In the genomic region with DNA sequence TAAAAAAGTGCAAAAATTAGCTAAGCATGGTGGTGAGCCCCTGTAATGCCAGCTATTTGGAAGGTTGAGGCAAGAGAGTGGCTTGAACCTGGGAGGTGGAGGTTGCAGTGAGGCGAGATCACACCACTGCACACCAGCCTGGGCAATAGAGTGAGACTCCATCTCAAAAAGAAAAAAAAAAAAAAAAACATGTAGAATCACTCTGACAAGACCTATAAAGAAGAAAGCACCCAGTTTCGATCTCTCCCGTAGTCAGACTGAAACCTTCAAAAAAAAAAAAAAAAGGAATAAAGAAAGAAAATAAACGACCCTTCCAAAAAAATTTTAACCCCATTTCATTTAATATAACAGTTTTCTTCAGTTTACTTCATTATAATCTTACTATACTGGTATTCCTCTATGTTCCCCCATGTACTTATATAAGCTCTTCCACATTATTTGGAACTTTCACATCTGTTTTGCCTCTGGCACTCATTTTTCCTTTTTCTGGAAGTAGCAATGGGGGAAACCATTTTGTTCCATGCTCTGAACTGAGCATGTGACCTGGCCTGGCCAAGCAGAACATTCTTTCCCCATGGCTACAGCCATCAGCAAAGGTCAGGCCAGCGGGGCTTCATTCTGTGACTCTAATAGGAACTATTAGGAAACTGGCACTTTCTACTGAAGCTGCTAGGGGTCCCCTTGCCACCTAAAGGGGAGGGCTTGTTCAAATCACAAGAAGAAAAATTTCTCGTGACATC, we compare ENCODE assay signal across 27 cellular contexts. TPM values are rescaled to one million over a fixed set of nuclear protein-coding genes. Genes with fewer than 3 reads are reported as not detected.
DNase-seq lines count a peak whose midpoint lies in the region; ATAC-seq and TF ChIP-seq lines count a peak whose summit lies in the region.
"Had no signal": no experiment of that assay in that cellular context is flagged by ENCODE, and none has a peak within 500 bp of the region (broad histone marks: within the 10 kb centered on the region; RNA-seq: fewer than 3 reads in every experiment).

No MANE protein-coding gene starts in this region.

- ATAC-seq in natural killer cell treated with Interleukin-12 subunit alpha and Interleukin-12 subunit beta and Interleukin-15 and Interleukin-18, amount 100 ng/mL, for 72 hours = no peak
- no peak for ATAC-seq in natural killer cell
- peak; percentile 37 for ATAC-seq in HG03565 (IDR thresholded peaks at IDR 0.05; ENCODE audit: unreplicated experiment)
- ATAC-seq: activated naive CD8-positive, alpha-beta T cell treated with anti-CD3 and anti-CD28 coated beads, Interleukin-2, amount 50 U/mL, for 24 hours; effector memory CD8-positive, alpha-beta T cell; HCT116; heart left ventricle; left ventricle myocardium superior; right lobe of liver had no signal

- POLR2A ChIA-PET in activated CD4-positive, alpha-beta memory T cell treated with anti-CD3 and anti-CD28 coated beads, Interleukin-2, amount 10 ng/mL, durations not matched to agents 7 days and 5 days (lab: Charles Lee) = interaction anchor here (1.0 to 1.7 kb wide), 2 partner anchors 22 to 25 kb away, joined by 3 to 5 read pairs; a partner anchor contains a TSS

- H3K27ac Mint-ChIP-seq in natural killer cell treated with Interleukin-12 subunit alpha and Interleukin-12 subunit beta and Interleukin-15 and Interleukin-18, amount 100 ng/mL, for 72 hours = no peak overlapping the region
- H3K27ac Mint-ChIP-seq in natural killer cell (no peak overlapping the region), glutamatergic neuron (ENCODE audit: unreplicated experiment) (no peak overlapping the region)
- no peak overlapping the region for H3K27ac Mint-ChIP-seq in activated CD4-positive, alpha-beta memory T cell treated with anti-CD3 and anti-CD28 coated beads, Interleukin-2, amount 10 ng/mL, durations not matched to agents 7 days and 5 days
- H3K27ac Mint-ChIP-seq: activated CD4-positive, alpha-beta T cell treated with anti-CD3 and anti-CD28 coated beads, Interleukin-2, amount 10 ng/mL, durations not matched to agents 24 days and 14 days; activated naive CD8-positive, alpha-beta T cell treated with anti-CD3 and anti-CD28 coated beads, Interleukin-2, amount 50 U/mL, for 24 hours; type B pancreatic cell had no signal

- intact Hi-C loops in natural killer cell (cut with micrococcal nuclease) = no loop called here

- H3K9me3 Mint-ChIP-seq in natural killer cell treated with Interleukin-12 subunit alpha and Interleukin-12 subunit beta and Interleukin-15 and Interleukin-18, amount 100 ng/mL, for 72 hours = no peaks in the 10 kb centered on the region
- H3K9me3 Mint-ChIP-seq in natural killer cell (no peaks in the 10 kb centered on the region), glutamatergic neuron (ENCODE audit: unreplicated experiment) (no peaks in the 10 kb centered on the region)
- H3K9me3 Mint-ChIP-seq in activated CD4-positive, alpha-beta memory T cell treated with anti-CD3 and anti-CD28 coated beads, Interleukin-2, amount 10 ng/mL, durations not matched to agents 7 days and 5 days = no peaks in the 10 kb centered on the region
- H3K9me3 Mint-ChIP-seq: activated CD4-positive, alpha-beta T cell treated with anti-CD3 and anti-CD28 coated beads, Interleukin-2, amount 10 ng/mL, durations not matched to agents 24 days and 14 days; activated naive CD8-positive, alpha-beta T cell treated with anti-CD3 and anti-CD28 coated beads, Interleukin-2, amount 50 U/mL, for 24 hours; effector memory CD8-positive, alpha-beta T cell; IgD-negative memory B cell; type B pancreatic cell had no signal

- peaks cover 0 to 3% of the 10 kb centered on the region in 2 donors for H3K4me1 Mint-ChIP-seq in natural killer cell treated with Interleukin-12 subunit alpha and Interleukin-12 subunit beta and Interleukin-15 and Interleukin-18, amount 100 ng/mL, for 72 hours (ENCODE audit: low read depth in 2 of 2)
- H3K4me1 Mint-ChIP-seq in natural killer cell = peaks cover 6 to 7% of the 10 kb centered on the region in 2 donors
- peaks cover 10% of the 10 kb centered on the region for H3K4me1 Mint-ChIP-seq in glutamatergic neuron (ENCODE audit: low read depth, unreplicated experiment)
- peaks cover 15% of the 10 kb centered on the region for H3K4me1 Mint-ChIP-seq in activated CD4-positive, alpha-beta memory T cell treated with anti-CD3 and anti-CD28 coated beads, Interleukin-2, amount 10 ng/mL, durations not matched to agents 7 days and 5 days
- H3K4me1 Mint-ChIP-seq: activated CD4-positive, alpha-beta T cell treated with anti-CD3 and anti-CD28 coated beads, Interleukin-2, amount 10 ng/mL, durations not matched to agents 24 days and 14 days had no signal

- DNase-seq in natural killer cell treated with Interleukin-12 subunit alpha and Interleukin-12 subunit beta and Interleukin-15 and Interleukin-18, amount 100 ng/mL, for 72 hours (ENCODE audit: low spot score) = no peak
- DNase-seq in natural killer cell (no peak), glutamatergic neuron (peak; percentile 39), NCI-H2227 (lab: John Stamatoyannopoulos, UW; ENCODE audit: unreplicated experiment) (no peak), glomerular visceral epithelial cell (ENCODE audit: extremely low spot score) (no peak)
- no peak for DNase-seq in stimulated activated CD4-positive, alpha-beta T cell treated with anti-CD3 and anti-CD28 coated beads, Interleukin-2, amount 100 ng/mL, for 48 hours
- no peak for DNase-seq in activated CD4-positive, alpha-beta memory T cell treated with anti-CD3 and anti-CD28 coated beads, Interleukin-2, amount 10 ng/mL, durations not matched to agents 7 days and 5 days
- DNase-seq: activated CD4-positive, alpha-beta T cell treated with anti-CD3 and anti-CD28 coated beads, Interleukin-2, amount 10 ng/mL, durations not matched to agents 24 days and 14 days; activated gamma-delta T cell treated with Interleukin-2 at 50 U/mL for 16 hours; activated naive CD8-positive, alpha-beta T cell treated with anti-CD3 and anti-CD28 coated beads, Interleukin-2, amount 50 U/mL, for 24 hours; activated T-cell treated with anti-CD3 and anti-CD28 coated beads, Interleukin-2, amount 50 U/mL, for 1 hour; DMS79 treated with DMSO at 0.1 percent for 48 hours; effector memory CD8-positive, alpha-beta T cell; GF-D8; heart left ventricle; left ventricle myocardium superior; NCI-H1436 treated with DMSO at 0.1 percent for 48 hours; NCI-H748 treated with DMSO at 0.1 percent for 48 hours; right lobe of liver; SIG-M5; stimulated activated CD4-positive, alpha-beta T cell treated with anti-CD3 and anti-CD28 coated beads, Interleukin-12 subunit alpha, Interleukin-12 subunit beta, amount 100 ng/mL, for 4 hours; stimulated activated CD4-positive, alpha-beta T cell treated with anti-CD3 and anti-CD28 coated beads, Interleukin-4, amount 100 ng/mL, for 24 hours; WERI-Rb-1 had no signal

- no peaks in the 10 kb centered on the region for H3K27me3 Mint-ChIP-seq in natural killer cell treated with Interleukin-12 subunit alpha and Interleukin-12 subunit beta and Interleukin-15 and Interleukin-18, amount 100 ng/mL, for 72 hours
- H3K27me3 Mint-ChIP-seq in natural killer cell (ENCODE audit: low read depth in 2 of 2) (no peaks in the 10 kb centered on the region), glutamatergic neuron (ENCODE audit: unreplicated experiment) (no peaks in the 10 kb centered on the region)
- no peaks in the 10 kb centered on the region for H3K27me3 Mint-ChIP-seq in activated CD4-positive, alpha-beta memory T cell treated with anti-CD3 and anti-CD28 coated beads, Interleukin-2, amount 10 ng/mL, durations not matched to agents 7 days and 5 days
- H3K27me3 Mint-ChIP-seq: activated CD4-positive, alpha-beta T cell treated with anti-CD3 and anti-CD28 coated beads, Interleukin-2, amount 10 ng/mL, durations not matched to agents 24 days and 14 days; activated naive CD8-positive, alpha-beta T cell treated with anti-CD3 and anti-CD28 coated beads, Interleukin-2, amount 50 U/mL, for 24 hours; effector memory CD8-positive, alpha-beta T cell; IgD-negative memory B cell; type B pancreatic cell had no signal

- CTCF ChIA-PET in activated CD4-positive, alpha-beta memory T cell treated with anti-CD3 and anti-CD28 coated beads, Interleukin-2, amount 10 ng/mL, durations not matched to agents 7 days and 5 days (lab: Charles Lee) = interaction anchor here (0.8 to 1.3 kb wide), 4 partner anchors 9 to 119 kb away, joined by 3 to 9 read pairs (median 4); a partner anchor contains a TSS

- TF ChIP-seq CTCF in natural killer cell (IDR thresholded peaks at IDR 0.05) (no peak), glutamatergic neuron (IDR thresholded peaks at IDR 0.05; ENCODE audit: partially characterized antibody, unreplicated experiment) (no peak)

- H3K4me3 Mint-ChIP-seq in natural killer cell treated with Interleukin-12 subunit alpha and Interleukin-12 subunit beta and Interleukin-15 and Interleukin-18, amount 100 ng/mL, for 72 hours = peak overlapping the region; percentile 4
- H3K4me3 Mint-ChIP-seq in natural killer cell (no peak overlapping the region), glutamatergic neuron (ENCODE audit: unreplicated experiment) (no peak overlapping the region)
- H3K4me3 Mint-ChIP-seq in activated CD4-positive, alpha-beta memory T cell treated with anti-CD3 and anti-CD28 coated beads, Interleukin-2, amount 10 ng/mL, durations not matched to agents 7 days and 5 days = no peak overlapping the region
- H3K4me3 Mint-ChIP-seq: activated CD4-positive, alpha-beta T cell treated with anti-CD3 and anti-CD28 coated beads, Interleukin-2, amount 10 ng/mL, durations not matched to agents 24 days and 14 days; activated naive CD8-positive, alpha-beta T cell treated with anti-CD3 and anti-CD28 coated beads, Interleukin-2, amount 50 U/mL, for 24 hours; effector memory CD8-positive, alpha-beta T cell; type B pancreatic cell had no signal

- H3K36me3 Mint-ChIP-seq in natural killer cell treated with Interleukin-12 subunit alpha and Interleukin-12 subunit beta and Interleukin-15 and Interleukin-18, amount 100 ng/mL, for 72 hours = peaks cover 5% of the 10 kb centered on the region
- no peaks in the 10 kb centered on the region for H3K36me3 Mint-ChIP-seq in natural killer cell
- no peaks in the 10 kb centered on the region for H3K36me3 Mint-ChIP-seq in glutamatergic neuron (ENCODE audit: unreplicated experiment)
- peaks cover 18% of the 10 kb centered on the region for H3K36me3 Mint-ChIP-seq in activated CD4-positive, alpha-beta memory T cell treated with anti-CD3 and anti-CD28 coated beads, Interleukin-2, amount 10 ng/mL, durations not matched to agents 7 days and 5 days (ENCODE audit: low read depth)

RNA-seq across cellular contexts. Expression of a gene that starts 9.6 kb away (rescaled TPM):
- 1 to 10 TPM; 2.9 to 5.6 TPM for total RNA-seq in natural killer cell treated with Interleukin-12 subunit alpha and Interleukin-12 subunit beta and Interleukin-15 and Interleukin-18, amount 100 ng/mL, for 72 hours
- total RNA-seq in natural killer cell (1 to 10 TPM; 2.5 to 3.6 (median 3.0) TPM), glutamatergic neuron (ENCODE audit: unreplicated experiment) (5.8 TPM)
- 1 to 10 TPM; 7.2 to 7.7 TPM for total RNA-seq in activated CD4-positive, alpha-beta memory T cell treated with anti-CD3 and anti-CD28 coated beads, Interleukin-2, amount 10 ng/mL, durations not matched to agents 7 days and 5 days

RNA-seq across cellular contexts. Expression of a gene that starts 25.5 kb away (rescaled TPM):
- total RNA-seq in natural killer cell treated with Interleukin-12 subunit alpha and Interleukin-12 subunit beta and Interleukin-15 and Interleukin-18, amount 100 ng/mL, for 72 hours = 1,000 to 10,000 TPM in 1 of 2 donors, 100 to 1,000 TPM in 1; 832 to 1,576 TPM
- total RNA-seq in natural killer cell (100 to 1,000 TPM; 585 to 801 (median 769) TPM), glutamatergic neuron (ENCODE audit: unreplicated experiment) (432 TPM)
- 1,000 to 10,000 TPM; 1,199 to 1,203 TPM for total RNA-seq in activated CD4-positive, alpha-beta memory T cell treated with anti-CD3 and anti-CD28 coated beads, Interleukin-2, amount 10 ng/mL, durations not matched to agents 7 days and 5 days

RNA-seq across cellular contexts. Expression of a gene that starts 31.1 kb away (rescaled TPM):
- 10 to 100 TPM; 28.9 to 30.8 TPM for total RNA-seq in natural killer cell treated with Interleukin-12 subunit alpha and Interleukin-12 subunit beta and Interleukin-15 and Interleukin-18, amount 100 ng/mL, for 72 hours
- total RNA-seq in natural killer cell (10 to 100 TPM; 20.3 to 31.9 (median 25.4) TPM), glutamatergic neuron (ENCODE audit: unreplicated experiment) (not detected)
- 1 to 10 TPM; 5.3 to 6.1 TPM for total RNA-seq in activated CD4-positive, alpha-beta memory T cell treated with anti-CD3 and anti-CD28 coated beads, Interleukin-2, amount 10 ng/mL, durations not matched to agents 7 days and 5 days
